In genomic region chr19:12994701-12995595, GRCh38 we compare ENCODE assay signal across 8 cellular contexts. TPM values are rescaled to one million over a fixed set of nuclear protein-coding genes. Genes with fewer than 3 reads are reported as not detected.
DNase-seq lines count a peak whose midpoint lies in the region; ATAC-seq and TF ChIP-seq lines count a peak whose summit lies in the region.

NFIX (plus strand) TSS chr19:12995475; CDS start chr19:12995838, 363 bp downstream.

- CTCF ChIA-PET in T-cell (lab: Charles Lee), result no interaction called here

- H3K4me1 ChIP-seq in adrenal gland (replicated peaks in 1 of 2) (peaks cover 8% of the 10 kb centered on the region in 2 donors), prostate gland (replicated peaks) (peaks cover 16% of the 10 kb centered on the region)

- peaks cover 0 to 5% of the 10 kb centered on the region in 2 donors for H3K27me3 Mint-ChIP-seq in T-cell

- intact Hi-C loops in adrenal gland (cut with DNase I), result no loop called here
- intact Hi-C loops in left cardiac atrium (cut with DNase I), result loop anchor here in 1 of 2 donors (5.0 kb wide), 1 partner anchor 62 kb away; no protein-coding TSS in a partner anchor
- intact Hi-C loops in prostate gland (cut with DNase I), result no loop called here

- DNase-seq in NCI-H2196 (lab: John Stamatoyannopoulos, UW; ENCODE audit: unreplicated experiment), result peak; percentile 26
- no peak for DNase-seq in NCI-H2196 treated with DMSO at 0.1 percent for 48 hours (lab: John Stamatoyannopoulos, UW; ENCODE audit: unreplicated experiment)
- peak in 29 of 34 experiments; percentile 17 to 56 (median 41) for DNase-seq in T-cell
- peak; percentile 58 to 74 (median 70) for DNase-seq in adrenal gland
- DNase-seq in left cardiac atrium, result peak; percentile 76
- DNase-seq in prostate gland (ENCODE audit: low spot score), result no peak
- DNase-seq in NK-92 treated with Interleukin-12 subunit alpha and Interleukin-12 subunit beta, amount 100 ng/mL, for 24 hours (lab: John Stamatoyannopoulos, UW), result no peak

- no peaks in the 10 kb centered on the region for H3K27me3 ChIP-seq in adrenal gland
- H3K27me3 ChIP-seq in prostate gland (replicated peaks; ENCODE audit: insufficient read depth), result no peaks in the 10 kb centered on the region

- TF ChIP-seq CTCF in adrenal gland (IDR thresholded peaks at IDR 0.05) (no peak), prostate gland (IDR thresholded peaks at IDR 0.05) (no peak)

- H3K27ac Mint-ChIP-seq in T-cell, result peak within 1 kb of the TSS; percentile 55 to 78

- ATAC-seq in T-cell (replicated peaks in 1 of 4) (peak; percentile 61 to 80 (median 63)), left cardiac atrium (peak; percentile 44 to 60), HG02852 (IDR thresholded peaks at IDR 0.05; ENCODE audit: unreplicated experiment) (no peak)

- H3K36me3 ChIP-seq in adrenal gland (replicated peaks in 1 of 2), result no peaks in the 10 kb centered on the region
- no peaks in the 10 kb centered on the region for H3K36me3 ChIP-seq in prostate gland

- peaks cover 4% of the 10 kb centered on the region for H3K36me3 Mint-ChIP-seq in T-cell

- POLR2A ChIA-PET in T-cell (lab: Charles Lee), result no interaction called here

- peak within 1 kb of the TSS; percentile 81 to 92 (median 90) for H3K4me3 Mint-ChIP-seq in T-cell

- peak within 1 kb of the TSS in 4 of 5 donors; percentile 31 to 92 (median 65) for H3K27ac ChIP-seq in adrenal gland
- H3K27ac ChIP-seq in prostate gland, result peak within 1 kb of the TSS; percentile 96 to 97

- 6 to 79% (median 14%) methylated on average over 5 to 83 of the region's 84 CpGs for WGBS in adrenal gland, 4 donors
- 16% methylated on average over 46 of the region's 84 CpGs for WGBS in prostate gland

- no peaks in the 10 kb centered on the region for H3K9me3 ChIP-seq in adrenal gland (replicated peaks in 1 of 3)
- H3K9me3 ChIP-seq in prostate gland, result no peaks in the 10 kb centered on the region

- TF ChIP-seq POLR2A in adrenal gland (IDR thresholded peaks at IDR 0.05) (peak in 1 of 2 donors; percentile 26), prostate gland (IDR thresholded peaks at IDR 0.05) (no peak)

- H3K4me3 ChIP-seq in adrenal gland (peak within 1 kb of the TSS; percentile 17 to 80 (median 42)), prostate gland (peak within 1 kb of the TSS; percentile 78 to 87)

- H3K4me1 Mint-ChIP-seq in T-cell, result peaks cover 9 to 15% (median 14%) of the 10 kb centered on the region in 3 donors

- no peaks in the 10 kb centered on the region for H3K9me3 Mint-ChIP-seq in T-cell

RNA-seq across cellular contexts. Expression of gene NFIX, which starts in this region (rescaled TPM):
- total RNA-seq in T-cell, result 1 to 10 TPM; 3.9 to 6.6 (median 6.3) TPM
- total RNA-seq in adrenal gland, result 10 to 100 TPM; 25.6 to 72.8 (median 36.5) TPM
- polyA plus RNA-seq in adrenal gland, result 10 to 100 TPM in 1 of 3 donors, 1 to 10 TPM in 2; 4.9 to 18.0 (median 9.4) TPM
- 100 to 1,000 TPM; 117 to 133 TPM for total RNA-seq in left cardiac atrium
- total RNA-seq in prostate gland, result 100 to 1,000 TPM; 185 to 286 TPM

Comparison
In these comparisons a context has a peak if more than half of its experiments do, and no peak if none do; other contexts are left out.
1. DNase-seq: peak in NCI-H2196 (single experiment), T-cell (29 of 34), adrenal gland (7 of 7) and left cardiac atrium (single experiment); none in NCI-H2196 treated with DMSO at 0.1 percent for 48 hours (single experiment), prostate gland (single experiment) and NK-92 treated with Interleukin-12 subunit alpha and Interleukin-12 subunit beta, amount 100 ng/mL, for 24 hours (single experiment).